In the genomic region with DNA sequence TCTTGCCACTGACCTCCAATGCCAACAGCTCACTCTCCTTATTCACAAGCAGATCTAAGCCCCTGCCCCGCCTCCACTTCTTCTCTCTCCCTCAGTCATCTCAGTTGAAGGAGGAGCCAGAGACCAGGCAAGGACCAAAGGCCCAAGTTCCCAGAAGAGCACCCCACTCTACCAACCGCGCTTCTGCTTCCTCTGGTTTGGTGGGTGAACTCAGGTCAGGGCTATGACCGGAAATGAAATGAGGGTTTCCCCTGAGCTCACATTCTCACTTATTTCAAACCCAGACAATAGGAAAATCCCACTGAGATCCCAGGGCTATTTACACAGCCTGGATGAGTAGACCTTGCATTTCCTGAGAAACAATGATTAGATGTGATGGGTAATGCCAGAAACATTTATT, we compare ENCODE assay signal across 1 cellular context.
TF ChIP-seq lines count a peak whose summit lies in the region.

No MANE protein-coding gene starts in this region.

TF ChIP-seq in endothelial cell of umbilical vein, 7 proteins besides CTCF, POLR2A, EP300 and RAD21:
- TF ChIP-seq, protein P1, sequence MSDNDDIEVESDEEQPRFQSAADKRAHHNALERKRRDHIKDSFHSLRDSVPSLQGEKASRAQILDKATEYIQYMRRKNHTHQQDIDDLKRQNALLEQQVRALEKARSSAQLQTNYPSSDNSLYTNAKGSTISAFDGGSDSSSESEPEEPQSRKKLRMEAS (IDR thresholded peaks at IDR 0.05; ENCODE audit: insufficient read depth, insufficient read length) = no peak
- TF ChIP-seq EZH2 (IDR thresholded peaks at IDR 0.05; ENCODE audit: borderline replicate concordance, low read depth, low read length, severe bottlenecking) (no peak), MYC (IDR thresholded peaks at IDR 0.05; ENCODE audit: low read depth, low read length) (no peak), JUN (IDR thresholded peaks at IDR 0.05; ENCODE audit: borderline replicate concordance, insufficient read depth, insufficient read length, low read depth) (peak; percentile 87), GATA2 (IDR thresholded peaks at IDR 0.05; ENCODE audit: insufficient read depth, insufficient read length, low read depth, low read length) (peak; percentile 81), FOS (IDR thresholded peaks at IDR 0.05; ENCODE audit: borderline replicate concordance, insufficient read depth, low read length) (peak; percentile 96), POLR2AphosphoS5 (IDR thresholded peaks at IDR 0.05; ENCODE audit: insufficient read depth, low read depth, low read length) (peak; percentile 90)
